Comparison of ENCODE assay signal across 15 cellular contexts in genomic region chr10:46246400-46247180, GRCh38. TPM values are rescaled to one million over a fixed set of nuclear protein-coding genes. Genes with fewer than 3 reads are reported as not detected.
"Had no signal": no experiment of that assay in that cellular context is flagged by ENCODE, and none has a peak within 500 bp of the region (broad histone marks: within the 10 kb centered on the region; RNA-seq: fewer than 3 reads in every experiment).

No MANE protein-coding gene starts in this region.

RNA-seq across cellular contexts. Expression of gene ANTXRL, which starts 40.2 kb away (rescaled TPM):
- total RNA-seq: activated naive CD4-positive, alpha-beta T cell treated with anti-CD3 and anti-CD28 coated beads for 36 hours; activated naive CD8-positive, alpha-beta T cell treated with anti-CD3 and anti-CD28 coated beads, Interleukin-2, amount 10 ng/mL, durations not matched to agents 7 days and 5 days; activated T-cell treated with anti-CD3 and anti-CD28 coated beads, Interleukin-2, amount 50 U/mL, for 72 hours; dermis blood vessel endothelial cell; epithelial cell of proximal tubule; gastroesophageal sphincter; hepatocyte; left cardiac atrium; left ventricle myocardium superior; lung microvascular endothelial cell; mesenteric fat pad; mucosa of gallbladder; pulmonary artery endothelial cell; thyroid gland; ureter had no signal
